ENCODE assay signal across 22 cellular contexts in genomic region chr4:17197070-17197469, GRCh38.
DNase-seq lines count a peak whose midpoint lies in the region; ATAC-seq and TF ChIP-seq lines count a peak whose summit lies in the region.
"Had no signal": no experiment of that assay in that cellular context is flagged by ENCODE, and none has a peak within 500 bp of the region (broad histone marks: within the 10 kb centered on the region; RNA-seq: fewer than 3 reads in every experiment).

No MANE protein-coding gene starts in this region.

- H3K4me1 ChIP-seq in mesenchymal stem cell (ENCODE audit: control insufficient read depth, insufficient read depth, low read depth, low read length): no peaks in the 10 kb centered on the region
- H3K4me1 ChIP-seq: BLaER1 treated with 17β-estradiol and CSF1 and Interleukin-3, amounts not matched to agents 10 nM and 100 nM; Caco-2; HAP-1 had no signal

- no peak overlapping the region for H2BK12ac ChIP-seq in mesenchymal stem cell (ENCODE audit: low read length in 2 of 2)

- H3K27ac Mint-ChIP-seq in endothelial cell (ENCODE audit: unreplicated experiment): no peak overlapping the region
- H3K27ac Mint-ChIP-seq in HFFc6: no peak overlapping the region
- H3K27ac Mint-ChIP-seq: CD4-positive, alpha-beta memory T cell; IgD-negative memory B cell had no signal

- H3K9ac ChIP-seq in mesenchymal stem cell (ENCODE audit: low read length): no peak overlapping the region
- H3K9ac ChIP-seq: BLaER1 treated with 17β-estradiol and CSF1 and Interleukin-3, amounts not matched to agents 10 nM and 100 nM; SK-N-SH had no signal

- DNase-seq in Ammon's horn (ENCODE audit: low spot score) (peak; percentile 34), ELF-1 (ENCODE audit: low read depth, low spot score) (peak; percentile 29), astrocyte of the hippocampus (ENCODE audit: low read depth, low spot score) (peak; percentile 11), mesenchymal stem cell (no peak), endothelial cell (ENCODE audit: low spot score) (no peak), HFFc6 (no peak)
- DNase-seq: ACHN; Caco-2; CD4-positive, alpha-beta memory T cell; DMS 273 treated with DMSO at 0.1 percent for 48 hours; DMS79 treated with DMSO at 0.1 percent for 48 hours; NCI-H1048; NCI-H1417 treated with DMSO at 0.1 percent for 48 hours; NCI-H187; NCI-H446; SHP77 treated with DMSO at 0.1 percent for 48 hours; SK-N-SH had no signal

- H3K27me3 ChIP-seq in mesenchymal stem cell (ENCODE audit: control insufficient read depth in 1 of 2, insufficient read depth in 1 of 2, low read length in 2 of 2): no peaks in the 10 kb centered on the region
- H3K27me3 ChIP-seq: BLaER1 treated with 17β-estradiol and CSF1 and Interleukin-3, amounts not matched to agents 10 nM and 100 nM had no signal

- no peak overlapping the region for H3K4me2 ChIP-seq in mesenchymal stem cell (ENCODE audit: low read length, poor library complexity, severe bottlenecking)
- H3K4me2 ChIP-seq: BLaER1 treated with 17β-estradiol and CSF1 and Interleukin-3, amounts not matched to agents 10 nM and 100 nM; SK-N-SH had no signal

- H3K36me3 ChIP-seq in mesenchymal stem cell (ENCODE audit: control insufficient read depth in 1 of 2, insufficient read depth in 2 of 2, low read depth in 1 of 2, low read length in 2 of 2): no peaks in the 10 kb centered on the region
- H3K36me3 ChIP-seq: BLaER1 treated with 17β-estradiol and CSF1 and Interleukin-3, amounts not matched to agents 10 nM and 100 nM; HAP-1 had no signal

- peaks cover 10% of the 10 kb centered on the region for H3K9me3 ChIP-seq in mesenchymal stem cell (ENCODE audit: control insufficient read depth, low read length)
- H3K9me3 ChIP-seq: Caco-2, HAP-1, SK-N-SH had no signal

- H3K4me3 Mint-ChIP-seq in endothelial cell (ENCODE audit: unreplicated experiment): no peak overlapping the region
- H3K4me3 Mint-ChIP-seq in HFFc6: no peak overlapping the region
- H3K4me3 Mint-ChIP-seq: CD4-positive, alpha-beta memory T cell; IgD-negative memory B cell had no signal

- no peaks in the 10 kb centered on the region for H3K79me1 ChIP-seq in mesenchymal stem cell (replicated peaks; ENCODE audit: low read length, poor library complexity, severe bottlenecking)

- no peak overlapping the region for H4K91ac ChIP-seq in mesenchymal stem cell (ENCODE audit: low read length)

- peak overlapping the region; percentile 23 for H4K8ac ChIP-seq in mesenchymal stem cell (ENCODE audit: low read length)

- TF ChIP-seq CTCF in endothelial cell (IDR thresholded peaks at IDR 0.05; ENCODE audit: unreplicated experiment) (no peak), HFFc6 (IDR thresholded peaks at IDR 0.05) (no peak)

- no peak overlapping the region for H2BK120ac ChIP-seq in mesenchymal stem cell (ENCODE audit: low read depth, low read length)

- H2AFZ ChIP-seq in mesenchymal stem cell (ENCODE audit: low read depth, low read length): no peak overlapping the region

- no peak overlapping the region for H3K14ac ChIP-seq in mesenchymal stem cell (ENCODE audit: low read length in 2 of 2)

- WGBS in mesenchymal stem cell: 93% methylated on average over 4 of the region's 4 CpGs

- H3K9me3 Mint-ChIP-seq in endothelial cell (ENCODE audit: unreplicated experiment) (no peaks in the 10 kb centered on the region), HFFc6 (no peaks in the 10 kb centered on the region)

- no peak overlapping the region for H2BK5ac ChIP-seq in mesenchymal stem cell (ENCODE audit: low read depth, low read length, poor library complexity, severe bottlenecking)

- peaks cover 2% of the 10 kb centered on the region for H3K27me3 Mint-ChIP-seq in endothelial cell (ENCODE audit: unreplicated experiment)
- no peaks in the 10 kb centered on the region for H3K27me3 Mint-ChIP-seq in HFFc6 (ENCODE audit: insufficient read depth)
- H3K27me3 Mint-ChIP-seq: IgD-negative memory B cell had no signal

- no peak for ATAC-seq in GM21390 (IDR thresholded peaks at IDR 0.05; ENCODE audit: unreplicated experiment)
- ATAC-seq in HG03045 (IDR thresholded peaks at IDR 0.05; ENCODE audit: unreplicated experiment): no peak

- H3K4me3 ChIP-seq in mesenchymal stem cell (ENCODE audit: insufficient read depth in 1 of 2, low read depth in 1 of 2, low read length in 2 of 2): no peak overlapping the region
- H3K4me3 ChIP-seq: BLaER1 treated with 17β-estradiol and CSF1 and Interleukin-3, amounts not matched to agents 10 nM and 100 nM; HAP-1 had no signal

- H3K23ac ChIP-seq in mesenchymal stem cell (ENCODE audit: low read length in 2 of 2): peak overlapping the region in 1 of 2 experiments; percentile 34

- H2AK5ac ChIP-seq in mesenchymal stem cell (ENCODE audit: low read length, severe bottlenecking): no peak overlapping the region

- H3K4ac ChIP-seq in mesenchymal stem cell (ENCODE audit: low read depth in 1 of 2, low read length in 2 of 2): no peak overlapping the region

- H3K18ac ChIP-seq in mesenchymal stem cell (ENCODE audit: low read depth in 1 of 2, low read length in 2 of 2): no peak overlapping the region

- no peak overlapping the region for H2BK15ac ChIP-seq in mesenchymal stem cell (ENCODE audit: low read depth, poor library complexity, severe bottlenecking)

- no peaks in the 10 kb centered on the region for H3K4me1 Mint-ChIP-seq in endothelial cell (ENCODE audit: unreplicated experiment)
- peaks cover 30% of the 10 kb centered on the region for H3K4me1 Mint-ChIP-seq in HFFc6 (ENCODE audit: low read depth)
- H3K4me1 Mint-ChIP-seq: CD4-positive, alpha-beta memory T cell; IgD-negative memory B cell had no signal

- no peak overlapping the region for H3K27ac ChIP-seq in mesenchymal stem cell (ENCODE audit: low read length, poor library complexity, severe bottlenecking)
- H3K27ac ChIP-seq: BLaER1 treated with 17β-estradiol and CSF1 and Interleukin-3, amounts not matched to agents 10 nM and 100 nM had no signal

- H3K36me3 Mint-ChIP-seq in endothelial cell (ENCODE audit: low read depth, unreplicated experiment) (no peaks in the 10 kb centered on the region), HFFc6 (ENCODE audit: low read depth) (peaks cover 9% of the 10 kb centered on the region)
- H3K36me3 Mint-ChIP-seq: CD4-positive, alpha-beta memory T cell; IgD-negative memory B cell had no signal

Comparison
In these comparisons a context has a peak if more than half of its experiments do, and no peak if none do; other contexts are left out.
1. DNase-seq: peak in Ammon's horn (single experiment), ELF-1 (single experiment) and astrocyte of the hippocampus (single experiment); none in mesenchymal stem cell (single experiment), endothelial cell (single experiment) and HFFc6 (single experiment).